ENCODE assay signal across 7 cellular contexts in genomic region chr9:121300283-121301119, GRCh38. TPM values are rescaled to one million over a fixed set of nuclear protein-coding genes. Genes with fewer than 3 reads are reported as not detected.
DNase-seq lines count a peak whose midpoint lies in the region; ATAC-seq and TF ChIP-seq lines count a peak whose summit lies in the region.

No MANE protein-coding gene starts in this region.

- H3K27me3 ChIP-seq in HUES6 (ENCODE audit: control insufficient read depth, insufficient read depth, low read length) (peaks cover 41% of the 10 kb centered on the region), adrenal gland (no peaks in the 10 kb centered on the region), kidney epithelial cell (ENCODE audit: control insufficient read depth, insufficient read depth, low read length) (no peaks in the 10 kb centered on the region)

- intact Hi-C loops in adrenal gland (cut with DNase I): no loop called here

- no peak overlapping the region for H3K9ac ChIP-seq in HUES6 (ENCODE audit: low read length)

- 52 to 66% (median 54%) methylated on average over 13 of the region's 13 CpGs for WGBS in adrenal gland, 4 donors

- no peaks in the 10 kb centered on the region for H3K9me3 ChIP-seq in HUES6 (ENCODE audit: control insufficient read depth, insufficient read depth, low read depth, low read length)
- no peaks in the 10 kb centered on the region for H3K9me3 ChIP-seq in adrenal gland (replicated peaks in 1 of 3)

- peaks cover 22% of the 10 kb centered on the region for H3K4me1 ChIP-seq in HUES6 (ENCODE audit: control insufficient read depth, insufficient read depth, low read length)
- H3K4me1 ChIP-seq in adrenal gland (replicated peaks in 1 of 2): peaks cover 14 to 60% of the 10 kb centered on the region in 2 donors

- H3K27ac Mint-ChIP-seq in stimulated activated naive CD8-positive, alpha-beta T cell treated with anti-CD3 and anti-CD28 coated beads, Interleukin-15, amount 100 ng/mL, for 72 hours: peak overlapping the region; percentile 15 to 43

- no peak for ATAC-seq in stimulated activated naive CD8-positive, alpha-beta T cell treated with anti-CD3 and anti-CD28 coated beads, Interleukin-15, amount 100 ng/mL, for 72 hours
- ATAC-seq in HG02763 (IDR thresholded peaks at IDR 0.05; ENCODE audit: unreplicated experiment): no peak

- H3K4me3 ChIP-seq in HUES6 (ENCODE audit: low read depth, low read length) (peak overlapping the region; percentile 66), adrenal gland (peak overlapping the region in 2 of 4 donors; percentile 31 to 64), kidney epithelial cell (ENCODE audit: low read depth, low read length) (peak overlapping the region; percentile 21)

- no peak for DNase-seq in adrenal gland
- no peak for DNase-seq in kidney epithelial cell (ENCODE audit: low read depth)
- no peak for DNase-seq in stimulated activated naive CD8-positive, alpha-beta T cell treated with anti-CD3 and anti-CD28 coated beads, Interleukin-15, amount 100 ng/mL, for 72 hours
- no peak for DNase-seq in KG1 (lab: John Stamatoyannopoulos, UW)
- DNase-seq in activated gamma-delta T cell (lab: John Stamatoyannopoulos, UW): no peak

- no peaks in the 10 kb centered on the region; the same call in 1 of the 2 replicates for H3K36me3 ChIP-seq in HUES6 (ENCODE audit: control insufficient read depth, insufficient read depth, low read length)
- peaks cover 0 to 37% of the 10 kb centered on the region in 2 donors for H3K36me3 ChIP-seq in adrenal gland (replicated peaks in 1 of 2)
- H3K36me3 ChIP-seq in kidney epithelial cell (ENCODE audit: control insufficient read depth, insufficient read depth, low read length): peaks cover 3% of the 10 kb centered on the region

- no peak for TF ChIP-seq POLR2A in adrenal gland (IDR thresholded peaks at IDR 0.05)

- no peaks in the 10 kb centered on the region for H3K9me3 Mint-ChIP-seq in stimulated activated naive CD8-positive, alpha-beta T cell treated with anti-CD3 and anti-CD28 coated beads, Interleukin-15, amount 100 ng/mL, for 72 hours

- H3K27me3 Mint-ChIP-seq in stimulated activated naive CD8-positive, alpha-beta T cell treated with anti-CD3 and anti-CD28 coated beads, Interleukin-15, amount 100 ng/mL, for 72 hours: peaks cover 28% of the 10 kb centered on the region

- TF ChIP-seq CTCF in adrenal gland (IDR thresholded peaks at IDR 0.05) (no peak), kidney epithelial cell (IDR thresholded peaks at IDR 0.05; ENCODE audit: insufficient read depth, low read length, poor library complexity, severe bottlenecking) (no peak)

- peak overlapping the region; percentile 61 to 68 for H3K4me3 Mint-ChIP-seq in stimulated activated naive CD8-positive, alpha-beta T cell treated with anti-CD3 and anti-CD28 coated beads, Interleukin-15, amount 100 ng/mL, for 72 hours

- no peak overlapping the region for H3K27ac ChIP-seq in HUES6 (ENCODE audit: low read depth, low read length)
- H3K27ac ChIP-seq in adrenal gland: peak overlapping the region in 3 of 5 donors; percentile 43 to 81 (median 51)

- peaks cover 14% of the 10 kb centered on the region for H3K4me1 Mint-ChIP-seq in stimulated activated naive CD8-positive, alpha-beta T cell treated with anti-CD3 and anti-CD28 coated beads, Interleukin-15, amount 100 ng/mL, for 72 hours

RNA-seq across cellular contexts. Expression of gene GSN, which starts 32.5 kb away (rescaled TPM):
- total RNA-seq in adrenal gland (100 to 1,000 TPM; 152 to 735 (median 374) TPM), kidney epithelial cell (163 and 180 TPM in 2 replicates)
- 100 to 1,000 TPM in 2 of 3 donors, 10 to 100 TPM in 1; 78.5 to 432 (median 180) TPM for polyA plus RNA-seq in adrenal gland
